7 cellular contexts compared by ENCODE assay signal in the genomic region with DNA sequence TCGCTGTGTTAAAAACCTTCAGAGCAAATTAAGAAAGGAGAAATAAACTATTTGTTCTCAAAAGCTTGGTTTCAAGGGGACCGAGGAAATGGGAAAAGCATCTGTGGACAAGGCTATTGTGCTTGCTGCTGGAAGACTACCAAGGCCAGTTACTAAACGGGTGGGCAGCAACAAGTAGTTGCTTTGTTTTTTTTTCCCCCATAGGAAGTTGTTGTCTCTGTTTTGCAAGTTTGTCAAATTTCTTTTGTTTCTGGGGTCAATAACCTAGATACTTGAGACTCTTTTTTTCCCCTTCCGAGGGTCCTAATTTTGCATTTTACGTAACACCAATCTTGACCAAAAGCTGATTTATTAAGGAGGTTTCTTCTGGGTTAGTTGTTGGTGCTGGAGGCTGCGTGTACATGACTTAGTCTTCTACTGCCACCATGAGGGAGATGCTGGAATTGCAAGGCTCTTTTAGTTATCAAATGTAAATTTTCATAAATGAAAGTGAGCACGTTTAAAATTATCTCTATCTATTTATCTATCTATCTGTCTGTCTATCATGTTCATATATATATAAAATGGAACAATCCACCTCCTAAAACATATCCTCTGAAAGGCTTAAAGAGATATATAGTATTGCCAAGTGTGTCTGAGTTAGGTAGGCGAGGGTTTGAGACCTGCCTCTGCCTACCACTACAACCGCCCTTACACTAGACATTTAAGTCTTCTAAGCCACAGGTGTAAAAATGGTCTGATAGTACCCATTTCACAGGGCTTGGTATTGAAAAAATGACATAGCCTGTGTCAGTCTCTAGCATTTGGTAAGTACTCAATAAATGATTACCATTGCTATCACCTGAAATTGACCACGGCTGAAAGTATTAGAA.
DNase-seq lines count a peak whose midpoint lies in the region; ATAC-seq, FAIRE-seq and TF ChIP-seq lines count a peak whose summit lies in the region.

No MANE protein-coding gene starts in this region.

- no peaks in the 10 kb centered on the region for H3K4me1 ChIP-seq in GM12878 (ENCODE audit: control insufficient read depth, insufficient read depth, low read length)

- H3K36me3 Mint-ChIP-seq in T-helper 17 cell (ENCODE audit: low read depth): peaks cover 3% of the 10 kb centered on the region

- peak; percentile 68 for ATAC-seq in T-helper 17 cell
- peak; percentile 65 for ATAC-seq in GM12878

- RAD21 ChIA-PET in GM12878 (lab: Charles Lee; ENCODE audit: unreplicated experiment): interaction anchor here (0.7 to 6.7 kb wide), 28 partner anchors 14 to 760 kb away, joined by 3 to 99 read pairs (median 4); a partner anchor contains a TSS

- peaks cover 17% of the 10 kb centered on the region for H3K4me1 Mint-ChIP-seq in T-helper 17 cell

- H4K20me1 ChIP-seq in GM12878 (ENCODE audit: control insufficient read depth, insufficient read depth): no peaks in the 10 kb centered on the region

- TF ChIP-seq CTCF in GM12875 (IDR thresholded peaks at IDR 0.05; ENCODE audit: borderline replicate concordance, insufficient read depth, low read depth, low read length): peak; percentile 66; the same call in 1 of the 2 replicates
- TF ChIP-seq CTCF in GM12878 (IDR thresholded peaks at IDR 0.05 in 2 of 3, conservative IDR thresholded peaks at IDR 0.05 in 1 of 3; ENCODE audit: control insufficient read depth in 2 of 3, extremely low read depth in 1 of 3, insufficient read depth in 1 of 3, low read depth in 3 of 3, low read length in 3 of 3): peak; percentile 88 to 98 (median 96); a peak in 5 of 6 replicates

- H3K4me3 ChIP-seq in GM12875 (ENCODE audit: low read depth, low read length) (no peak overlapping the region), GM12878 (no peak overlapping the region)

- no peaks in the 10 kb centered on the region for H3K79me2 ChIP-seq in GM12878 (ENCODE audit: control insufficient read depth, insufficient read depth, low read length)

- no peaks in the 10 kb centered on the region for H3K9me3 ChIP-seq in T-helper 17 cell (ENCODE audit: control insufficient read depth, low read length, poor library complexity, severe bottlenecking)
- no peaks in the 10 kb centered on the region for H3K9me3 ChIP-seq in GM12878 (replicated peaks; ENCODE audit: control insufficient read depth, insufficient read depth, low read length)

- no peaks in the 10 kb centered on the region for H3K27me3 ChIP-seq in GM12878 (replicated peaks in 1 of 2; ENCODE audit: control insufficient read depth in 2 of 2, insufficient read depth in 2 of 2, low read length in 1 of 2)

- no peak overlapping the region for H3K9ac ChIP-seq in GM12878 (ENCODE audit: control insufficient read depth, insufficient read depth, low read length)

- POLR2A ChIA-PET in GM12878 (lab: Charles Lee): interaction anchor here (0.6 to 1.8 kb wide), 5 partner anchors 22 to 1065 kb away, joined by 3 to 5 read pairs (median 5); a partner anchor contains a TSS

- CTCF ChIA-PET in GM12878 (lab: Yijun Ruan, JAX): interaction anchor here (0.6 to 9.2 kb wide), 67 partner anchors 8 to 832 kb away, joined by 3 to 235 read pairs (median 4); a partner anchor contains a TSS

- DNase-seq in NCI-H146 treated with DMSO at 0.1 percent for 48 hours (lab: John Stamatoyannopoulos, UW; ENCODE audit: unreplicated experiment) (peak; percentile 53), T-helper 17 cell (peak; percentile 37 to 66 (median 46)), GM12878 (ENCODE audit: low read depth, low spot score) (no peak), iPS-NIHi7 (ENCODE audit: extremely low spot score) (peak; percentile 46), NCI-H1048 (lab: John Stamatoyannopoulos, UW) (no peak)
- DNase-seq in stimulated activated CD4-positive, alpha-beta T cell treated with anti-CD3 and anti-CD28 coated beads, Interleukin-15, amount 100 ng/mL, for 24 hours: peak; percentile 80

- peak; percentile 75 for FAIRE-seq in GM12878 (lab: Jason Lieb, UNC)

- in situ Hi-C loops in GM12878 (cut with MboI): loop anchor here (5.0 kb wide), 1 partner anchor 312 kb away; no protein-coding TSS in a partner anchor

- 27% methylated on average over 10 of the region's 10 CpGs for WGBS in GM12878 (ENCODE audit: insufficient coverage, insufficient replicate concordance, low lambda C conversion rate, missing lambda C conversion rate)

- peak overlapping the region; percentile 17; the same call in 1 of the 2 replicates for H3K4me2 ChIP-seq in GM12878 (ENCODE audit: control insufficient read depth, insufficient read depth)

- TF ChIP-seq EP300 in GM12878 (IDR thresholded peaks at IDR 0.05; ENCODE audit: borderline replicate concordance in 1 of 2, control insufficient read depth in 1 of 2, low read depth in 2 of 2, low read length in 2 of 2): no peak

- no peak overlapping the region for H3K4me3 Mint-ChIP-seq in T-helper 17 cell

- TF ChIP-seq POLR2A in GM12878 (IDR thresholded peaks at IDR 0.05; ENCODE audit: low read depth, low read length): no peak

- no peaks in the 10 kb centered on the region for H3K36me3 ChIP-seq in GM12878 (ENCODE audit: control insufficient read depth in 2 of 2, insufficient read depth in 2 of 2, low read length in 1 of 2)

- peak overlapping the region; percentile 29; the same call in 1 of the 2 replicates for H2AFZ ChIP-seq in GM12878 (ENCODE audit: control insufficient read depth, low read depth, low read length)

- intact Hi-C loops in GM12878 (cut with micrococcal nuclease; ENCODE audit: unreplicated experiment): loop anchor here (1.0 to 10.0 kb wide), 12 partner anchors 43 to 762 kb away; a partner anchor contains a TSS

- SMC1A ChIA-PET in GM12878 (lab: Charles Lee; ENCODE audit: uncharacterized antibody, unreplicated experiment): interaction anchor here (0.6 to 16.0 kb wide), 47 partner anchors 8 to 939 kb away, joined by 3 to 194 read pairs (median 6); no protein-coding TSS in a partner anchor

- H3K27ac ChIP-seq in GM12878 (ENCODE audit: control insufficient read depth, insufficient read depth): no peak overlapping the region

- peak; percentile 99 for TF ChIP-seq RAD21 in GM12878 (IDR thresholded peaks at IDR 0.05; ENCODE audit: insufficient read depth, low read depth, low read length)

- BruUV-seq in GM12878 (replicated peaks; lab: Mats Ljungman, UMichigan): no TSS peak

- peaks cover 31% of the 10 kb centered on the region for H3K27me3 Mint-ChIP-seq in T-helper 17 cell

- no peak overlapping the region for H3K27ac Mint-ChIP-seq in T-helper 17 cell

TF ChIP-seq in GM12878, 131 proteins besides CTCF, POLR2A, EP300 and RAD21 (continues in another document):
- TF ChIP-seq, protein P1, sequence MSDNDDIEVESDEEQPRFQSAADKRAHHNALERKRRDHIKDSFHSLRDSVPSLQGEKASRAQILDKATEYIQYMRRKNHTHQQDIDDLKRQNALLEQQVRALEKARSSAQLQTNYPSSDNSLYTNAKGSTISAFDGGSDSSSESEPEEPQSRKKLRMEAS (IDR thresholded peaks at IDR 0.05; ENCODE audit: low read depth, low read length): no peak
- TF ChIP-seq, protein P2, sequence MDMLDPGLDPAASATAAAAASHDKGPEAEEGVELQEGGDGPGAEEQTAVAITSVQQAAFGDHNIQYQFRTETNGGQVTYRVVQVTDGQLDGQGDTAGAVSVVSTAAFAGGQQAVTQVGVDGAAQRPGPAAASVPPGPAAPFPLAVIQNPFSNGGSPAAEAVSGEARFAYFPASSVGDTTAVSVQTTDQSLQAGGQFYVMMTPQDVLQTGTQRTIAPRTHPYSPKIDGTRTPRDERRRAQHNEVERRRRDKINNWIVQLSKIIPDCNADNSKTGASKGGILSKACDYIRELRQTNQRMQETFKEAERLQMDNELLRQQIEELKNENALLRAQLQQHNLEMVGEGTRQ (IDR thresholded peaks at IDR 0.05; ENCODE audit: borderline replicate concordance, low read depth, low read length): no peak
- TF ChIP-seq CHD4 (IDR thresholded peaks at IDR 0.05): no peak
- no peak for TF ChIP-seq CBX3 (IDR thresholded peaks at IDR 0.05; ENCODE audit: borderline replicate concordance, low read depth)
- TF ChIP-seq EGR1 (IDR thresholded peaks at IDR 0.05; ENCODE audit: borderline replicate concordance in 1 of 2, low read depth in 2 of 2, low read length in 2 of 2): no peak
- TF ChIP-seq, protein P3, sequence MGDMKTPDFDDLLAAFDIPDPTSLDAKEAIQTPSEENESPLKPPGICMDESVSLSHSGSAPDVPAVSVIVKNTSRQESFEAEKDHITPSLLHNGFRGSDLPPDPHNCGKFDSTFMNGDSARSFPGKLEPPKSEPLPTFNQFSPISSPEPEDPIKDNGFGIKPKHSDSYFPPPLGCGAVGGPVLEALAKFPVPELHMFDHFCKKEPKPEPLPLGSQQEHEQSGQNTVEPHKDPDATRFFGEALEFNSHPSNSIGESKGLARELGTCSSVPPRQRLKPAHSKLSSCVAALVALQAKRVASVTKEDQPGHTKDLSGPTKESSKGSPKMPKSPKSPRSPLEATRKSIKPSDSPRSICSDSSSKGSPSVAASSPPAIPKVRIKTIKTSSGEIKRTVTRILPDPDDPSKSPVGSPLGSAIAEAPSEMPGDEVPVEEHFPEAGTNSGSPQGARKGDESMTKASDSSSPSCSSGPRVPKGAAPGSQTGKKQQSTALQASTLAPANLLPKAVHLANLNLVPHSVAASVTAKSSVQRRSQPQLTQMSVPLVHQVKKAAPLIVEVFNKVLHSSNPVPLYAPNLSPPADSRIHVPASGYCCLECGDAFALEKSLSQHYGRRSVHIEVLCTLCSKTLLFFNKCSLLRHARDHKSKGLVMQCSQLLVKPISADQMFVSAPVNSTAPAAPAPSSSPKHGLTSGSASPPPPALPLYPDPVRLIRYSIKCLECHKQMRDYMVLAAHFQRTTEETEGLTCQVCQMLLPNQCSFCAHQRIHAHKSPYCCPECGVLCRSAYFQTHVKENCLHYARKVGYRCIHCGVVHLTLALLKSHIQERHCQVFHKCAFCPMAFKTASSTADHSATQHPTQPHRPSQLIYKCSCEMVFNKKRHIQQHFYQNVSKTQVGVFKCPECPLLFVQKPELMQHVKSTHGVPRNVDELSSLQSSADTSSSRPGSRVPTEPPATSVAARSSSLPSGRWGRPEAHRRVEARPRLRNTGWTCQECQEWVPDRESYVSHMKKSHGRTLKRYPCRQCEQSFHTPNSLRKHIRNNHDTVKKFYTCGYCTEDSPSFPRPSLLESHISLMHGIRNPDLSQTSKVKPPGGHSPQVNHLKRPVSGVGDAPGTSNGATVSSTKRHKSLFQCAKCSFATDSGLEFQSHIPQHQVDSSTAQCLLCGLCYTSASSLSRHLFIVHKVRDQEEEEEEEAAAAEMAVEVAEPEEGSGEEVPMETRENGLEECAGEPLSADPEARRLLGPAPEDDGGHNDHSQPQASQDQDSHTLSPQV (IDR thresholded peaks at IDR 0.05): 0 out of 2 replicates have a peak, but pooled peaks have one; percentile 38
- TF ChIP-seq SMAD1 (IDR thresholded peaks at IDR 0.05; ENCODE audit: low read depth, partially characterized antibody): no peak

Comparison
In these comparisons a context has a peak if more than half of its experiments do, and no peak if none do; other contexts are left out.
1. DNase-seq: peak in NCI-H146 treated with DMSO at 0.1 percent for 48 hours (single experiment), T-helper 17 cell (3 of 3), iPS-NIHi7 (single experiment) and stimulated activated CD4-positive, alpha-beta T cell treated with anti-CD3 and anti-CD28 coated beads, Interleukin-15, amount 100 ng/mL, for 24 hours (single experiment); none in GM12878 (single experiment) and NCI-H1048 (single experiment).